Comparison of ENCODE assay signal across 10 cellular contexts in genomic region chr2:8303322-8303832, GRCh38.
DNase-seq lines count a peak whose midpoint lies in the region; ATAC-seq and TF ChIP-seq lines count a peak whose summit lies in the region.
"Had no signal": no experiment of that assay in that cellular context is flagged by ENCODE, and none has a peak within 500 bp of the region (broad histone marks: within the 10 kb centered on the region; RNA-seq: fewer than 3 reads in every experiment).

No MANE protein-coding gene starts in this region.

- H3K27ac Mint-ChIP-seq in GM23338, result no peak overlapping the region

- no peaks in the 10 kb centered on the region; the same call in 2 of the 3 replicates for H3K9me3 Mint-ChIP-seq in GM23338

- no peaks in the 10 kb centered on the region for H3F3A ChIP-seq in GM23338 (replicated peaks; ENCODE audit: low read depth)

- peaks cover 17% of the 10 kb centered on the region for H3K27me3 Mint-ChIP-seq in GM23338 (ENCODE audit: insufficient read depth, low read depth, poor library complexity)

- H3K4me3 ChIP-seq in fibroblast of lung (replicated peaks in 1 of 4; ENCODE audit: control extremely low read depth in 1 of 4, insufficient read depth in 1 of 4, low read depth in 3 of 4, low read length in 4 of 4), result no peak overlapping the region
- H3K4me3 ChIP-seq in GM23338, result no peak overlapping the region
- H3K4me3 ChIP-seq: cardiac muscle cell, thoracic aorta had no signal

- peaks cover 5% of the 10 kb centered on the region; the same call in 1 of the 3 replicates for H3K36me3 Mint-ChIP-seq in GM23338 (ENCODE audit: low read depth)

- H4K20me1 ChIP-seq in fibroblast of lung (ENCODE audit: control insufficient read depth, extremely low read depth, insufficient read depth, low read length), result no peaks in the 10 kb centered on the region
- H4K20me1 ChIP-seq in GM23338 (replicated peaks; ENCODE audit: insufficient read depth), result no peaks in the 10 kb centered on the region

- no peaks in the 10 kb centered on the region for H3K9me3 ChIP-seq in fibroblast of lung (ENCODE audit: control insufficient read depth, insufficient read depth, low read depth, low read length)
- H3K9me3 ChIP-seq: thoracic aorta had no signal

- H3K4me2 ChIP-seq in fibroblast of lung (ENCODE audit: extremely low read depth, insufficient read depth, low read length), result no peak overlapping the region
- H3K4me2 ChIP-seq in GM23338, result no peak overlapping the region

- peaks cover 28% of the 10 kb centered on the region for H3K9me2 ChIP-seq in GM23338 (ENCODE audit: insufficient read depth)

- H3K27ac ChIP-seq in fibroblast of lung (ENCODE audit: insufficient read depth, low read length), result no peak overlapping the region
- no peak overlapping the region for H3K27ac ChIP-seq in GM23338 (ENCODE audit: low read depth)
- H3K27ac ChIP-seq: cardiac muscle cell had no signal

- DNase-seq in Ammon's horn (ENCODE audit: low spot score) (peak; percentile 81), fibroblast of lung (ENCODE audit: low read depth in 2 of 2) (peak; percentile 34 to 46), DMS 273 treated with DMSO at 0.1 percent for 48 hours (lab: John Stamatoyannopoulos, UW) (no peak), GM23338 (ENCODE audit: low spot score) (no peak)
- DNase-seq in activated CD4-positive, alpha-beta T cell treated with anti-CD3 and anti-CD28 coated beads, Interleukin-2, amount 50 U/mL, for 48 hours, result peak; percentile 70 to 77
- DNase-seq in stimulated activated CD4-positive, alpha-beta T cell treated with anti-CD3 and anti-CD28 coated beads, Interleukin-2, amount 100 ng/mL, for 48 hours, result peak; percentile 49 to 52

- no peak overlapping the region for H2AFZ ChIP-seq in fibroblast of lung (ENCODE audit: low read length)
- no peak overlapping the region for H2AFZ ChIP-seq in GM23338

- TF ChIP-seq CTCF in fibroblast of lung (conservative IDR thresholded peaks at IDR 0.05 in 1 of 2, IDR thresholded peaks at IDR 0.05 in 1 of 2; ENCODE audit: low read depth in 1 of 2, low read length in 2 of 2) (no peak), GM23338 (conservative IDR thresholded peaks at IDR 0.05; ENCODE audit: low read depth in 2 of 2) (no peak)

- ATAC-seq in GM19463 (IDR thresholded peaks at IDR 0.05; ENCODE audit: unreplicated experiment), result peak; percentile 71
- peak; percentile 55 for ATAC-seq in HG03565 (IDR thresholded peaks at IDR 0.05; ENCODE audit: unreplicated experiment)
- no peak for ATAC-seq in GM23338

- H3K79me2 ChIP-seq in fibroblast of lung (ENCODE audit: control insufficient read depth, insufficient read depth, low read length) (no peaks in the 10 kb centered on the region), GM23338 (replicated peaks; ENCODE audit: insufficient read depth) (no peaks in the 10 kb centered on the region)

- H3K4me3 Mint-ChIP-seq in GM23338, result no peak overlapping the region

- peaks cover 5% of the 10 kb centered on the region; the same call in 1 of the 3 replicates for H3K4me1 Mint-ChIP-seq in GM23338

- H3K27me3 ChIP-seq in fibroblast of lung (ENCODE audit: control insufficient read depth, insufficient read depth, low read length) (no peaks in the 10 kb centered on the region), GM23338 (ENCODE audit: insufficient read depth) (no peaks in the 10 kb centered on the region)
- H3K27me3 ChIP-seq: cardiac muscle cell had no signal

- no peaks in the 10 kb centered on the region for H3K4me1 ChIP-seq in fibroblast of lung (ENCODE audit: control insufficient read depth, extremely low read depth, insufficient read depth, low read length)
- 0 out of 2 replicates have a peak, but pooled peaks cover 3% of the 10 kb centered on the region for H3K4me1 ChIP-seq in GM23338 (ENCODE audit: insufficient read depth)

- H3K36me3 ChIP-seq in fibroblast of lung (ENCODE audit: control insufficient read depth, insufficient read depth, low read length) (no peaks in the 10 kb centered on the region), GM23338 (ENCODE audit: insufficient read depth) (no peaks in the 10 kb centered on the region)
- H3K36me3 ChIP-seq: cardiac muscle cell, thoracic aorta had no signal

- H3K9ac ChIP-seq in fibroblast of lung (ENCODE audit: insufficient read depth, low read length), result no peak overlapping the region

TF ChIP-seq in GM23338, 12 proteins besides CTCF, POLR2A, EP300 and RAD21 (continues in another document):
- TF ChIP-seq ZNF462 (CRISPR knock-in tag; IDR thresholded peaks at IDR 0.05), result no peak
- TF ChIP-seq ETS1 (IDR thresholded peaks at IDR 0.05), result no peak
- TF ChIP-seq ZNF331 (CRISPR knock-in tag; IDR thresholded peaks at IDR 0.05; ENCODE audit: low read depth), result no peak
- no peak for TF ChIP-seq NANOG (IDR thresholded peaks at IDR 0.05; ENCODE audit: borderline replicate concordance)

Comparison
In these comparisons a context has a peak if more than half of its experiments do, and no peak if none do; other contexts are left out.
1. DNase-seq: peak in Ammon's horn (single experiment), activated CD4-positive, alpha-beta T cell treated with anti-CD3 and anti-CD28 coated beads, Interleukin-2, amount 50 U/mL, for 48 hours (2 of 2), fibroblast of lung (2 of 2) and stimulated activated CD4-positive, alpha-beta T cell treated with anti-CD3 and anti-CD28 coated beads, Interleukin-2, amount 100 ng/mL, for 48 hours (2 of 2); none in DMS 273 treated with DMSO at 0.1 percent for 48 hours (single experiment) and GM23338 (single experiment).